ENCODE assay signal across 20 cellular contexts in the genomic region with DNA sequence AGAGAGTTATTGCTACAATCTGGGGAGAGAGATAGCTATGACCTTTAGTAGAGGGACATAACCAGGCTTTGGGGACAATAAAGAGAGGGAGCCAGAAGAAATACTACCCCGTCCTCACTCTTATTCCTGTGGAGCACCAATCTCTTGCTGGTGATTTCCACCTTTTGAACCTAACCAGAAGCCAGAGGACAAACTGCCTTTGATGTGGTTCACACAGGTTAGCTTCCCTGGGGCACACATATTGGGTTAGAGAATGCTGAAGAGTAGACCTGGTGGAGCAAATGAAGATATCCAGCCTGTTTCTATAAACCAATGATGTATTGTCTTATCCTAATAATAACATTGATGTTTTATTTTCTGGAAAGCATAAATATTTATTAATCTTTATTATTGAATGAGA.
"Had no signal": no experiment of that assay in that cellular context is flagged by ENCODE, and none has a peak within 500 bp of the region (broad histone marks: within the 10 kb centered on the region; RNA-seq: fewer than 3 reads in every experiment).

No MANE protein-coding gene starts in this region.

- H3K9me3 ChIP-seq: mucosa of descending colon, ovary, right atrium auricular region, suprapubic skin, thoracic aorta, tibial artery, upper lobe of right lung had no signal

- H3K27me3 ChIP-seq: ovary, right atrium auricular region, suprapubic skin, tibial artery, upper lobe of right lung had no signal

- H3K4me1 ChIP-seq: left ventricle myocardium inferior, right atrium auricular region, suprapubic skin, tibial artery, upper lobe of right lung had no signal

- H3K36me3 ChIP-seq: left ventricle myocardium inferior, ovary, right atrium auricular region, suprapubic skin, thoracic aorta, tibial artery, upper lobe of right lung had no signal

- DNase-seq: hypothalamus; immature natural killer cell; left ventricle myocardium inferior; midbrain; mucosa of descending colon; naive thymus-derived CD4-positive, alpha-beta T cell; ovary; stimulated activated CD4-positive, alpha-beta T cell treated with anti-CD3 and anti-CD28 coated beads, Interleukin-12 subunit alpha, Interleukin-12 subunit beta, amount 100 ng/mL, for 4 hours; stimulated activated CD4-positive, alpha-beta T cell treated with anti-CD3 and anti-CD28 coated beads, Interleukin-15, amount 100 ng/mL, for 24 hours; stimulated activated CD4-positive, alpha-beta T cell treated with anti-CD3 and anti-CD28 coated beads, Interleukin-2, amount 100 ng/mL, for 24 hours; stimulated activated CD4-positive, alpha-beta T cell treated with anti-CD3 and anti-CD28 coated beads, Interleukin-4, amount 100 ng/mL, for 1 hour; stimulated activated naive CD4-positive, alpha-beta T cell; tibial artery; trophoblast cell; upper lobe of right lung had no signal

- H3K27ac ChIP-seq: left ventricle myocardium inferior, ovary, right atrium auricular region, skin epidermis, suprapubic skin, thoracic aorta, tibial artery, upper lobe of right lung had no signal

- H3K4me3 ChIP-seq: left ventricle myocardium inferior, lung, mucosa of descending colon, ovary, right atrium auricular region, skin epidermis, suprapubic skin, thoracic aorta, tibial artery, upper lobe of right lung had no signal
